In genomic region chr22:44091021-44091721, GRCh38 we compare ENCODE assay signal across 8 cellular contexts.
DNase-seq lines count a peak whose midpoint lies in the region; ATAC-seq, FAIRE-seq and TF ChIP-seq lines count a peak whose summit lies in the region.

No MANE protein-coding gene starts in this region.

- H3K4me1 Mint-ChIP-seq in nephron: peaks cover 32% of the 10 kb centered on the region

- ATAC-seq in GM18909 (IDR thresholded peaks at IDR 0.05; ENCODE audit: poor library complexity, unreplicated experiment): no peak

- DNase-seq in COLO829 (ENCODE audit: low spot score) (peak; percentile 66), KBM-7 (peak; percentile 39), amniotic stem cell (lab: John Stamatoyannopoulos, UW) (no peak), RCC 7860 (ENCODE audit: low spot score) (no peak), cerebellar nuclear complex (lab: John Stamatoyannopoulos, UW) (no peak)
- peak; percentile 17 for DNase-seq in activated naive CD8-positive, alpha-beta T cell treated with anti-CD3 and anti-CD28 coated beads, Interleukin-2, amount 50 U/mL, for 16 hours (ENCODE audit: low read depth, low spot score)

- H3K9me3 Mint-ChIP-seq in nephron: no peaks in the 10 kb centered on the region

- peaks cover 8% of the 10 kb centered on the region for H3K27me3 Mint-ChIP-seq in nephron (ENCODE audit: low read depth)

- no peak overlapping the region for H3K4me3 Mint-ChIP-seq in nephron

- TF ChIP-seq CTCF in nephron (IDR thresholded peaks at IDR 0.05; ENCODE audit: unreplicated experiment in 3 of 3): peak in 2 of 3 experiments; percentile 15 to 26

- FAIRE-seq in RCC 7860 (lab: Jason Lieb, UNC): no peak

- H3K36me3 Mint-ChIP-seq in nephron (ENCODE audit: low read depth): no peaks in the 10 kb centered on the region

- H3K27ac Mint-ChIP-seq in nephron: peak overlapping the region in 2 of 3 experiments; percentile 32 to 33

- in situ Hi-C loops in KBM-7 (cut with MboI; ENCODE audit: low pct_unique_long_range_greater_than_20kb, low sequenced_read_pairs): no loop called here

Comparison
In these comparisons a context has a peak if more than half of its experiments do, and no peak if none do; other contexts are left out.
1. DNase-seq: peak in COLO829 (single experiment), KBM-7 (single experiment) and activated naive CD8-positive, alpha-beta T cell treated with anti-CD3 and anti-CD28 coated beads, Interleukin-2, amount 50 U/mL, for 16 hours (single experiment); none in amniotic stem cell (single experiment), RCC 7860 (single experiment) and cerebellar nuclear complex (0 of 2).